Comparison of ENCODE assay signal across 8 cellular contexts in the genomic region with DNA sequence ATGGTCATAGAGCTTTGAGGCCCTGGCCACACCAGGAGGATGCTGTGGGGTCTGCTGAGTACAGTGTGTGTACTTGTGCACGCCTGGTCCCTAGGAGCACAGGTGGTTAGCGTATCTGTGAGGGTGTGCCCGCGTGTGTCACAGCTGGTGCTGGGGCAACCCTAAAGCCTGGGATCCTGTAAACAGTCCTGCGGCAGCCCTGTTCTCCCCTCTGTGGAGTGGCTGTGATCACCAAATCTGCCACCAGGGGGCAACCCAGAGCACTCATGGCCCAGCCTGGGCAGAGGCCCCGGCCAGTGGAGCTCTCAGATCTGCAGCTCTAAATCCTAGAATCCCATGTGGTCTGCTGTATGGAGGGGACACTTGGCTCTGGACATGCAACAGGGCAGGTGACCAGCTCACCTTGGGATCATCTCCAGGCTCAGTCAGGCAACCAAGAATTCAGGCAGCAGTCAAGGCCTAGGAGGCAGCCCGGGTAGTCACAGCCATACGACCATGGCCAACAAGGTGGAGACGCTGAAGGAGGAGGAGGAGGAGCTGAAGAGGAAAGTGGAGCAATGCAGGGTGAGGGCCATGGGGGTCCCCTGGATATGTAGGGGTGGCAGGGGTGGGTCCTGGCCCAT. TPM values are rescaled to one million over a fixed set of nuclear protein-coding genes. Genes with fewer than 3 reads are reported as not detected.
DNase-seq lines count a peak whose midpoint lies in the region; ATAC-seq, FAIRE-seq and TF ChIP-seq lines count a peak whose summit lies in the region.

No MANE protein-coding gene starts in this region.

- BruUV-seq in HepG2 (replicated peaks; lab: Mats Ljungman, UMichigan) = no TSS peak

- H3K4me1 ChIP-seq in BLaER1 treated with 17β-estradiol and CSF1 and Interleukin-3, amounts not matched to agents 10 nM and 100 nM = peaks cover 24 to 57% (median 50%) of the 10 kb centered on the region in 10 experiments
- H3K4me1 ChIP-seq in GM23248 (ENCODE audit: insufficient read depth) = no peaks in the 10 kb centered on the region
- H3K4me1 ChIP-seq in HepG2 (ENCODE audit: insufficient read depth, low read length) = peaks cover 40% of the 10 kb centered on the region

- no peak for TF ChIP-seq POLR2A in HepG2 (IDR thresholded peaks at IDR 0.05; ENCODE audit: insufficient read depth in 1 of 2, low read depth in 2 of 2, low read length in 2 of 2)

- TF ChIP-seq CTCF in HepG2 (CRISPR knock-in tag; IDR thresholded peaks at IDR 0.05) = peak; percentile 92

- no peak for TF ChIP-seq EP300 in HepG2 (IDR thresholded peaks at IDR 0.05; ENCODE audit: low read depth in 2 of 2, low read length in 2 of 2)
- TF ChIP-seq EP300 in HepG2 (CRISPR knock-in tag; IDR thresholded peaks at IDR 0.05; ENCODE audit: borderline replicate concordance) = no peak

- H3K27ac ChIP-seq in BLaER1 treated with 17β-estradiol and CSF1 and Interleukin-3, amounts not matched to agents 10 nM and 100 nM = no peak overlapping the region; a peak in 1 of 22 replicates
- no peak overlapping the region for H3K27ac ChIP-seq in GM23248
- H3K27ac ChIP-seq in HepG2 (ENCODE audit: extremely low read length, insufficient read depth, low read length) = no peak overlapping the region

- ATAC-seq in HepG2 = peak; percentile 61
- no peak for ATAC-seq in HG02970 (IDR thresholded peaks at IDR 0.05; ENCODE audit: low FRiP score, unreplicated experiment)

- in situ Hi-C loops in GM23248 (cut with MboI) (no loop called here), HepG2 (cut with HindIII; ENCODE audit: extremely low pct_ligation_motif_present, low pct_unique_long_range_greater_than_20kb) (no loop called here)

- H4K20me1 ChIP-seq in BLaER1 treated with 17β-estradiol and CSF1 and Interleukin-3, amounts not matched to agents 10 nM and 100 nM = peaks cover 0 to 81% (median 63%) of the 10 kb centered on the region in 11 experiments; a peak in 17 of 22 replicates
- H4K20me1 ChIP-seq in GM23248 (ENCODE audit: insufficient read depth) (no peaks in the 10 kb centered on the region), HepG2 (ENCODE audit: insufficient read depth, low read length) (0 out of 2 replicates have a peak, but pooled peaks cover 4% of the 10 kb centered on the region)

- no peaks in the 10 kb centered on the region for H3K9me2 ChIP-seq in GM23248 (ENCODE audit: insufficient read depth)

- peak overlapping the region in 10 of 11 experiments; percentile 13 to 91 (median 52); a peak in 12 of 22 replicates for H3K9ac ChIP-seq in BLaER1 treated with 17β-estradiol and CSF1 and Interleukin-3, amounts not matched to agents 10 nM and 100 nM
- H3K9ac ChIP-seq in GM23248 (no peak overlapping the region), HepG2 (ENCODE audit: insufficient read depth, low read depth, low read length) (no peak overlapping the region)

- H3K36me3 ChIP-seq in BLaER1 treated with 17β-estradiol and CSF1 and Interleukin-3, amounts not matched to agents 10 nM and 100 nM = peaks cover 56 to 77% (median 67%) of the 10 kb centered on the region in 11 experiments
- H3K36me3 ChIP-seq in GM23248 (ENCODE audit: low read depth) (no peaks in the 10 kb centered on the region), HepG2 (replicated peaks in 1 of 2; ENCODE audit: control insufficient read depth in 1 of 2, insufficient read depth in 2 of 2, low read length in 2 of 2) (peaks cover 14 to 33% of the 10 kb centered on the region in 2 experiments; a peak in 4 of 5 replicates)

- peak overlapping the region in 3 of 10 experiments; percentile 11 to 94 (median 88); a peak in 2 of 20 replicates for H3K4me3 ChIP-seq in BLaER1 treated with 17β-estradiol and CSF1 and Interleukin-3, amounts not matched to agents 10 nM and 100 nM
- no peak overlapping the region for H3K4me3 ChIP-seq in GM23248
- H3K4me3 ChIP-seq in HepG2 (replicated peaks in 1 of 3; ENCODE audit: insufficient read depth in 1 of 3, low read depth in 2 of 3, low read length in 3 of 3) = no peak overlapping the region; a peak in 1 of 6 replicates

- H3K4me2 ChIP-seq in BLaER1 treated with 17β-estradiol and CSF1 and Interleukin-3, amounts not matched to agents 10 nM and 100 nM = peak overlapping the region in 9 of 11 experiments; percentile 8 to 99 (median 97); a peak in 14 of 22 replicates
- H3K4me2 ChIP-seq in GM23248 (ENCODE audit: unreplicated experiment) (no peak overlapping the region), HepG2 (ENCODE audit: low read depth, low read length) (no peak overlapping the region)

- CTCF ChIA-PET in HepG2 (lab: Yijun Ruan, JAX; ENCODE audit: low intra/inter-chr PET ratio, low total read pairs) = interaction anchor here (3.2 kb wide), 1 partner anchor 38 kb away, joined by 21 read pairs; no protein-coding TSS in a partner anchor

- H2AFZ ChIP-seq in GM23248 (no peak overlapping the region), HepG2 (ENCODE audit: low read length) (no peak overlapping the region)

- no peaks in the 10 kb centered on the region for H3K27me3 ChIP-seq in BLaER1 treated with 17β-estradiol and CSF1 and Interleukin-3, amounts not matched to agents 10 nM and 100 nM
- H3K27me3 ChIP-seq in GM23248 (replicated peaks; ENCODE audit: insufficient read depth) (no peaks in the 10 kb centered on the region), HepG2 (ENCODE audit: control insufficient read depth in 1 of 2, insufficient read depth in 2 of 2, low read length in 2 of 2) (no peaks in the 10 kb centered on the region)

- DNase-seq in GM23248 (peak; percentile 82), NCI-H2171 treated with DMSO at 0.1 percent for 48 hours (lab: John Stamatoyannopoulos, UW) (peak; percentile 58), cerebellar cortex (ENCODE audit: low spot score) (peak; percentile 87), HepG2 (ENCODE audit: low spot score) (no peak)
- peak; percentile 83 to 91 for DNase-seq in activated CD4-positive, alpha-beta T cell treated with anti-CD3 and anti-CD28 coated beads for 24 hours (ENCODE audit: low read depth in 2 of 2)
- DNase-seq in stimulated activated CD4-positive, alpha-beta T cell treated with anti-CD3 and anti-CD28 coated beads, Interleukin-4, amount 100 ng/mL, for 48 hours (ENCODE audit: low read depth in 2 of 2) = peak; percentile 81 to 95

- WGBS in GM23248 (ENCODE audit: low coverage in 1 of 2, low lambda C conversion rate in 2 of 2, missing lambda C conversion rate in 2 of 2), 2 experiments = 28 to 38% methylated on average over 7 to 9 of the region's 9 CpGs
- 84% methylated on average over 3 of the region's 9 CpGs for WGBS in HepG2 (ENCODE audit: low lambda C conversion rate)

- no peaks in the 10 kb centered on the region for H3K9me3 ChIP-seq in BLaER1 treated with 17β-estradiol and CSF1 and Interleukin-3, amounts not matched to agents 10 nM and 100 nM (replicated peaks in 1 of 11)
- H3K9me3 ChIP-seq in GM23248 (ENCODE audit: low read depth) = no peaks in the 10 kb centered on the region
- no peaks in the 10 kb centered on the region for H3K9me3 ChIP-seq in HepG2 (ENCODE audit: low read length)

- peaks cover 5% of the 10 kb centered on the region; the same call in 1 of the 2 replicates for H3K79me2 ChIP-seq in GM23248 (ENCODE audit: insufficient read depth)
- H3K79me2 ChIP-seq in HepG2 (ENCODE audit: insufficient read depth, low read length) = peaks cover 10% of the 10 kb centered on the region

- H3F3A ChIP-seq in GM23248 (ENCODE audit: insufficient read depth) = no peaks in the 10 kb centered on the region

- POLR2A ChIA-PET in HepG2 (lab: Yijun Ruan, JAX) = interaction anchor here (0.6 to 15.8 kb wide), 10 partner anchors 9 to 159 kb away, joined by 3 to 242 read pairs (median 7); a partner anchor contains a TSS

- TF ChIP-seq RAD21 in HepG2 (CRISPR knock-in tag; IDR thresholded peaks at IDR 0.05) = peak; percentile 90

- intact Hi-C loops in HepG2 (cut with micrococcal nuclease; ENCODE audit: unreplicated experiment) = loop anchor here (1.0 kb wide), 1 partner anchor 38 kb away; no protein-coding TSS in a partner anchor

- FAIRE-seq in HepG2 (lab: Jason Lieb, UNC) = peak; percentile 39

RNA-seq across cellular contexts. Expression of a gene that starts 3.9 kb away (rescaled TPM):
- 2.4 and 9.9 TPM in 2 replicates for total RNA-seq in GM23248 (2014; rRNA removed; shearing (Covaris generic))
- 0.81 and 0.89 TPM in 2 replicates for polyA plus RNA-seq in GM23248 (2016; fragmentation: Nextera tagmentation; extraction: Ambion mirVana)
- 8.4 and 9.4 TPM in 2 replicates for total RNA-seq in HepG2 (2016; rRNA removed; fragmentation: Illumina TruSeq; extraction: Trizol)
- 5.6 and 6.0 TPM in 2 replicates for total RNA-seq in HepG2 (2016; cell fraction: cytosol; rRNA removed; fragmentation: Illumina TruSeq; extraction: Trizol; ENCODE audit: low read depth)
- total RNA-seq in HepG2 (2016; cell fraction: insoluble cytoplasmic fraction; rRNA removed; fragmentation: Illumina TruSeq; extraction: Trizol) = 6.3 and 8.5 TPM in 2 replicates
- total RNA-seq in HepG2 (2016; cell fraction: membrane; rRNA removed; fragmentation: Illumina TruSeq; extraction: Trizol) = 9.2 and 11.0 TPM in 2 replicates
- 6.6 and 9.5 TPM in 2 replicates for total RNA-seq in HepG2 (2016; cell fraction: nucleus; rRNA removed; fragmentation: Illumina TruSeq; extraction: Trizol)
- 15.7 and 18.5 TPM in 2 replicates for polyA plus RNA-seq in HepG2 (2011; rRNA removed)
- 7.3 and 12.2 TPM in 2 replicates for polyA plus RNA-seq in HepG2 (2011; cell fraction: cytosol; rRNA removed)
- 56.4 and 86.5 TPM in 2 replicates for polyA plus RNA-seq in HepG2 (2011; cell fraction: nucleus; rRNA removed)
- 23.6 and 27.1 TPM in 2 replicates for polyA plus RNA-seq in HepG2 (2012)
- 7.5 and 7.7 TPM in 2 replicates for polyA plus RNA-seq in HepG2 (2016; cell fraction: cytosol; fragmentation: Illumina TruSeq; extraction: Trizol; ENCODE audit: low read depth)
- 11.5 and 13.3 TPM in 2 replicates for polyA plus RNA-seq in HepG2 (2016; cell fraction: insoluble cytoplasmic fraction; fragmentation: Illumina TruSeq; extraction: Trizol; ENCODE audit: low read depth)
- 12.3 and 13.5 TPM in 2 replicates for polyA plus RNA-seq in HepG2 (2016; cell fraction: membrane; fragmentation: Illumina TruSeq; extraction: Trizol; ENCODE audit: low read depth)
- 17.9 and 27.8 TPM in 2 replicates for polyA plus RNA-seq in HepG2 (2016; cell fraction: nucleus; fragmentation: Illumina TruSeq; extraction: Trizol; ENCODE audit: insufficient read depth, low read depth)
- polyA minus RNA-seq in HepG2 (2011; rRNA and poly(A)+ RNA removed; ENCODE audit: low replicate concordance) = 1.6 and 9.8 TPM in 2 replicates
- polyA minus RNA-seq in HepG2 (2011; cell fraction: cytosol; rRNA and poly(A)+ RNA removed) = 6.4 and 9.8 TPM in 2 replicates
- 7.9 and 15.4 TPM in 2 replicates for polyA minus RNA-seq in HepG2 (2011; cell fraction: nucleus; rRNA and poly(A)+ RNA removed)

RNA-seq across cellular contexts. Expression of a gene that starts 15.2 kb away (rescaled TPM):
- 17.5 and 17.7 TPM in 2 replicates for total RNA-seq in GM23248 (2014; rRNA removed; shearing (Covaris generic))
- polyA plus RNA-seq in GM23248 (2016; fragmentation: Nextera tagmentation; extraction: Ambion mirVana) (1.9 and 2.1 TPM in 2 replicates), HepG2 (2011; rRNA removed) (70.6 and 85.3 TPM in 2 replicates)
- 46.1 and 58.2 TPM in 2 replicates for total RNA-seq in HepG2 (2016; rRNA removed; fragmentation: Illumina TruSeq; extraction: Trizol)
- 62.9 and 64.6 TPM in 2 replicates for total RNA-seq in HepG2 (2016; cell fraction: cytosol; rRNA removed; fragmentation: Illumina TruSeq; extraction: Trizol; ENCODE audit: low read depth)
- 45.3 and 56.4 TPM in 2 replicates for total RNA-seq in HepG2 (2016; cell fraction: insoluble cytoplasmic fraction; rRNA removed; fragmentation: Illumina TruSeq; extraction: Trizol)
- total RNA-seq in HepG2 (2016; cell fraction: membrane; rRNA removed; fragmentation: Illumina TruSeq; extraction: Trizol) = 118 and 121 TPM in 2 replicates
- 25.4 and 29.3 TPM in 2 replicates for total RNA-seq in HepG2 (2016; cell fraction: nucleus; rRNA removed; fragmentation: Illumina TruSeq; extraction: Trizol)
- polyA plus RNA-seq in HepG2 (2011; cell fraction: cytosol; rRNA removed) = 84.8 and 95.4 TPM in 2 replicates
- 35.1 and 40.0 TPM in 2 replicates for polyA plus RNA-seq in HepG2 (2011; cell fraction: nucleus; rRNA removed)
- 56.1 and 70.1 TPM in 2 replicates for polyA plus RNA-seq in HepG2 (2012)
- polyA plus RNA-seq in HepG2 (2016; cell fraction: cytosol; fragmentation: Illumina TruSeq; extraction: Trizol; ENCODE audit: low read depth) = 91.9 and 92.3 TPM in 2 replicates
- 62.2 and 67.0 TPM in 2 replicates for polyA plus RNA-seq in HepG2 (2016; cell fraction: insoluble cytoplasmic fraction; fragmentation: Illumina TruSeq; extraction: Trizol; ENCODE audit: low read depth)
- polyA plus RNA-seq in HepG2 (2016; cell fraction: membrane; fragmentation: Illumina TruSeq; extraction: Trizol; ENCODE audit: low read depth) = 136 and 141 TPM in 2 replicates
- polyA plus RNA-seq in HepG2 (2016; cell fraction: nucleus; fragmentation: Illumina TruSeq; extraction: Trizol; ENCODE audit: insufficient read depth, low read depth) = 55.6 and 56.4 TPM in 2 replicates
- 51.1 and 129 TPM in 2 replicates for polyA minus RNA-seq in HepG2 (2011; rRNA and poly(A)+ RNA removed; ENCODE audit: low replicate concordance)
- 45.3 and 51.1 TPM in 2 replicates for polyA minus RNA-seq in HepG2 (2011; cell fraction: cytosol; rRNA and poly(A)+ RNA removed)
- polyA minus RNA-seq in HepG2 (2011; cell fraction: nucleus; rRNA and poly(A)+ RNA removed) = 11.2 and 19.6 TPM in 2 replicates

RNA-seq across cellular contexts. Expression of a gene that starts 32.1 kb away (rescaled TPM):
- total RNA-seq in GM23248 (2014; rRNA removed; shearing (Covaris generic)) = 5,290 and 7,830 TPM in 2 replicates
- polyA plus RNA-seq in GM23248 (2016; fragmentation: Nextera tagmentation; extraction: Ambion mirVana) (6,727 and 6,984 TPM in 2 replicates), HepG2 (2011; rRNA removed) (858 and 969 TPM in 2 replicates)
- total RNA-seq in HepG2 (2016; rRNA removed; fragmentation: Illumina TruSeq; extraction: Trizol) = 103 and 124 TPM in 2 replicates
- 57.9 and 62.2 TPM in 2 replicates for total RNA-seq in HepG2 (2016; cell fraction: cytosol; rRNA removed; fragmentation: Illumina TruSeq; extraction: Trizol; ENCODE audit: low read depth)
- 112 and 139 TPM in 2 replicates for total RNA-seq in HepG2 (2016; cell fraction: insoluble cytoplasmic fraction; rRNA removed; fragmentation: Illumina TruSeq; extraction: Trizol)
- 82.6 and 91.4 TPM in 2 replicates for total RNA-seq in HepG2 (2016; cell fraction: membrane; rRNA removed; fragmentation: Illumina TruSeq; extraction: Trizol)
- total RNA-seq in HepG2 (2016; cell fraction: nucleus; rRNA removed; fragmentation: Illumina TruSeq; extraction: Trizol) = 41.9 and 43.3 TPM in 2 replicates
- 832 and 1,201 TPM in 2 replicates for polyA plus RNA-seq in HepG2 (2011; cell fraction: cytosol; rRNA removed)
- polyA plus RNA-seq in HepG2 (2011; cell fraction: nucleus; rRNA removed) = 345 and 371 TPM in 2 replicates
- 159 and 278 TPM in 2 replicates for polyA plus RNA-seq in HepG2 (2012)
- polyA plus RNA-seq in HepG2 (2016; cell fraction: cytosol; fragmentation: Illumina TruSeq; extraction: Trizol; ENCODE audit: low read depth) = 67.7 and 71.5 TPM in 2 replicates
- 127 and 134 TPM in 2 replicates for polyA plus RNA-seq in HepG2 (2016; cell fraction: insoluble cytoplasmic fraction; fragmentation: Illumina TruSeq; extraction: Trizol; ENCODE audit: low read depth)
- 86.0 and 88.7 TPM in 2 replicates for polyA plus RNA-seq in HepG2 (2016; cell fraction: membrane; fragmentation: Illumina TruSeq; extraction: Trizol; ENCODE audit: low read depth)
- polyA plus RNA-seq in HepG2 (2016; cell fraction: nucleus; fragmentation: Illumina TruSeq; extraction: Trizol; ENCODE audit: insufficient read depth, low read depth) = 73.5 and 82.4 TPM in 2 replicates
- polyA minus RNA-seq in HepG2 (2011; rRNA and poly(A)+ RNA removed; ENCODE audit: low replicate concordance) = 698 and 901 TPM in 2 replicates
- 108 and 111 TPM in 2 replicates for polyA minus RNA-seq in HepG2 (2011; cell fraction: cytosol; rRNA and poly(A)+ RNA removed)
- 36.1 and 40.8 TPM in 2 replicates for polyA minus RNA-seq in HepG2 (2011; cell fraction: nucleus; rRNA and poly(A)+ RNA removed)

RNA-seq across cellular contexts. Expression of a gene that starts 34.7 kb away (rescaled TPM):
- total RNA-seq in GM23248 (2014; rRNA removed; shearing (Covaris generic)) = 29.7 and 36.9 TPM in 2 replicates
- 29.7 and 29.9 TPM in 2 replicates for polyA plus RNA-seq in GM23248 (2016; fragmentation: Nextera tagmentation; extraction: Ambion mirVana)
- total RNA-seq in HepG2 (2016; rRNA removed; fragmentation: Illumina TruSeq; extraction: Trizol) = 16.0 and 29.1 TPM in 2 replicates
- 16.1 and 18.1 TPM in 2 replicates for total RNA-seq in HepG2 (2016; cell fraction: cytosol; rRNA removed; fragmentation: Illumina TruSeq; extraction: Trizol; ENCODE audit: low read depth)
- 13.7 and 32.9 TPM in 2 replicates for total RNA-seq in HepG2 (2016; cell fraction: insoluble cytoplasmic fraction; rRNA removed; fragmentation: Illumina TruSeq; extraction: Trizol)
- 22.2 and 24.3 TPM in 2 replicates for total RNA-seq in HepG2 (2016; cell fraction: membrane; rRNA removed; fragmentation: Illumina TruSeq; extraction: Trizol)
- total RNA-seq in HepG2 (2016; cell fraction: nucleus; rRNA removed; fragmentation: Illumina TruSeq; extraction: Trizol) = 34.3 and 44.4 TPM in 2 replicates
- polyA plus RNA-seq in HepG2 (2011; rRNA removed) = 87.2 and 103 TPM in 2 replicates
- polyA plus RNA-seq in HepG2 (2011; cell fraction: cytosol; rRNA removed) = 22.6 and 34.6 TPM in 2 replicates
- polyA plus RNA-seq in HepG2 (2011; cell fraction: nucleus; rRNA removed) = 436 and 489 TPM in 2 replicates
- 51.1 and 57.0 TPM in 2 replicates for polyA plus RNA-seq in HepG2 (2012)
- polyA plus RNA-seq in HepG2 (2016; cell fraction: cytosol; fragmentation: Illumina TruSeq; extraction: Trizol; ENCODE audit: low read depth) = 4.7 and 5.0 TPM in 2 replicates
- 13.0 and 17.9 TPM in 2 replicates for polyA plus RNA-seq in HepG2 (2016; cell fraction: insoluble cytoplasmic fraction; fragmentation: Illumina TruSeq; extraction: Trizol; ENCODE audit: low read depth)
- 11.4 and 12.2 TPM in 2 replicates for polyA plus RNA-seq in HepG2 (2016; cell fraction: membrane; fragmentation: Illumina TruSeq; extraction: Trizol; ENCODE audit: low read depth)
- 138 and 147 TPM in 2 replicates for polyA plus RNA-seq in HepG2 (2016; cell fraction: nucleus; fragmentation: Illumina TruSeq; extraction: Trizol; ENCODE audit: insufficient read depth, low read depth)
- polyA minus RNA-seq in HepG2 (2011; rRNA and poly(A)+ RNA removed; ENCODE audit: low replicate concordance) = 31.3 and 75.9 TPM in 2 replicates
- 15.5 and 19.6 TPM in 2 replicates for polyA minus RNA-seq in HepG2 (2011; cell fraction: cytosol; rRNA and poly(A)+ RNA removed)
- 83.2 and 84.5 TPM in 2 replicates for polyA minus RNA-seq in HepG2 (2011; cell fraction: nucleus; rRNA and poly(A)+ RNA removed)

RNA-seq across cellular contexts. Expression of a gene that starts 42.8 kb away (rescaled TPM):
- total RNA-seq in GM23248 (2014; rRNA removed; shearing (Covaris generic)) = 4.9 and 19.1 TPM in 2 replicates
- polyA plus RNA-seq in GM23248 (2016; fragmentation: Nextera tagmentation; extraction: Ambion mirVana) (24.9 and 25.1 TPM in 2 replicates), HepG2 (2011; rRNA removed) (11.8 and 14.3 TPM in 2 replicates)
- total RNA-seq in HepG2 (2016; rRNA removed; fragmentation: Illumina TruSeq; extraction: Trizol) = 27.5 and 31.4 TPM in 2 replicates
- total RNA-seq in HepG2 (2016; cell fraction: cytosol; rRNA removed; fragmentation: Illumina TruSeq; extraction: Trizol; ENCODE audit: low read depth) = 16.8 and 19.1 TPM in 2 replicates
- 32.5 and 33.9 TPM in 2 replicates for total RNA-seq in HepG2 (2016; cell fraction: insoluble cytoplasmic fraction; rRNA removed; fragmentation: Illumina TruSeq; extraction: Trizol)
- total RNA-seq in HepG2 (2016; cell fraction: membrane; rRNA removed; fragmentation: Illumina TruSeq; extraction: Trizol) = 15.1 and 15.8 TPM in 2 replicates
- total RNA-seq in HepG2 (2016; cell fraction: nucleus; rRNA removed; fragmentation: Illumina TruSeq; extraction: Trizol) = 16.0 and 18.3 TPM in 2 replicates
- polyA plus RNA-seq in HepG2 (2011; cell fraction: cytosol; rRNA removed) = 10.6 and 13.4 TPM in 2 replicates
- 22.9 and 24.1 TPM in 2 replicates for polyA plus RNA-seq in HepG2 (2011; cell fraction: nucleus; rRNA removed)
- polyA plus RNA-seq in HepG2 (2012) = 7.3 and 8.5 TPM in 2 replicates
- 11.0 and 12.6 TPM in 2 replicates for polyA plus RNA-seq in HepG2 (2016; cell fraction: cytosol; fragmentation: Illumina TruSeq; extraction: Trizol; ENCODE audit: low read depth)
- 33.1 and 34.7 TPM in 2 replicates for polyA plus RNA-seq in HepG2 (2016; cell fraction: insoluble cytoplasmic fraction; fragmentation: Illumina TruSeq; extraction: Trizol; ENCODE audit: low read depth)
- polyA plus RNA-seq in HepG2 (2016; cell fraction: membrane; fragmentation: Illumina TruSeq; extraction: Trizol; ENCODE audit: low read depth) = 11.4 and 13.2 TPM in 2 replicates
- 32.5 and 32.7 TPM in 2 replicates for polyA plus RNA-seq in HepG2 (2016; cell fraction: nucleus; fragmentation: Illumina TruSeq; extraction: Trizol; ENCODE audit: insufficient read depth, low read depth)
- polyA minus RNA-seq in HepG2 (2011; rRNA and poly(A)+ RNA removed; ENCODE audit: low replicate concordance) = 17.5 and 18.0 TPM in 2 replicates
- polyA minus RNA-seq in HepG2 (2011; cell fraction: cytosol; rRNA and poly(A)+ RNA removed) = 6.7 and 8.4 TPM in 2 replicates
- polyA minus RNA-seq in HepG2 (2011; cell fraction: nucleus; rRNA and poly(A)+ RNA removed) = 18.2 and 19.4 TPM in 2 replicates

Comparison
In these comparisons a context has a peak if more than half of its experiments do, and no peak if none do; other contexts are left out.
1. H3K4me2 ChIP-seq: peak in BLaER1 treated with 17β-estradiol and CSF1 and Interleukin-3, amounts not matched to agents 10 nM and 100 nM (9 of 11); none in GM23248 (single experiment) and HepG2 (single experiment).
2. H3K9ac ChIP-seq: peak in BLaER1 treated with 17β-estradiol and CSF1 and Interleukin-3, amounts not matched to agents 10 nM and 100 nM (10 of 11); none in GM23248 (single experiment) and HepG2 (single experiment).
3. RNA of a gene that starts 32.1 kb away (total RNA-seq): 5,290 to 7,830 TPM in GM23248; 41.9 to 139 TPM in HepG2; every median in the first group is over 10 times any median in the second.